8 cellular contexts compared by ENCODE assay signal in genomic region chr9:134135343-134136116, GRCh38. TPM values are rescaled to one million over a fixed set of nuclear protein-coding genes. Genes with fewer than 3 reads are reported as not detected.
DNase-seq lines count a peak whose midpoint lies in the region; ATAC-seq lines count a peak whose summit lies in the region.

Gene WDR5 (plus strand): TSS chr9:134136082. CDS start chr9:134139878, 3,796 bp downstream.

- H3K27ac Mint-ChIP-seq in activated naive CD4-positive, alpha-beta T cell treated with anti-CD3 and anti-CD28 coated beads, Interleukin-2, amount 50 U/mL, for 72 hours, result peak within 1 kb of the TSS; percentile 89 to 97

- peak; percentile 81 to 83 for ATAC-seq in activated naive CD4-positive, alpha-beta T cell treated with anti-CD3 and anti-CD28 coated beads, Interleukin-2, amount 50 U/mL, for 72 hours

- H3K4me3 ChIP-seq in HAP-1, result peak within 1 kb of the TSS; percentile 88

- H3K9me3 ChIP-seq in ES-I3 (ENCODE audit: control insufficient read depth, insufficient read depth, low read length) (no peaks in the 10 kb centered on the region), HAP-1 (no peaks in the 10 kb centered on the region)

- peaks cover 17 to 27% of the 10 kb centered on the region in 2 donors for H3K36me3 Mint-ChIP-seq in activated naive CD4-positive, alpha-beta T cell treated with anti-CD3 and anti-CD28 coated beads, Interleukin-2, amount 50 U/mL, for 72 hours

- DNase-seq in HAP-1 (ENCODE audit: low spot score in 2 of 2) (peak; percentile 82 to 94), MV-4-11 (lab: John Stamatoyannopoulos, UW) (peak; percentile 84), SKM-1 treated with dmso at 0.1 percent for 144 hours (lab: John Stamatoyannopoulos, UW; ENCODE audit: unreplicated experiment) (peak; percentile 85), glomerular endothelial cell (ENCODE audit: extremely low read depth, low read depth, low spot score) (peak; percentile 22), occipital lobe (lab: John Stamatoyannopoulos, UW) (peak; percentile 87), superior temporal gyrus (ENCODE audit: extremely low spot score) (peak; percentile 93)
- peak; percentile 88 to 90 for DNase-seq in activated naive CD4-positive, alpha-beta T cell treated with anti-CD3 and anti-CD28 coated beads, Interleukin-2, amount 50 U/mL, for 72 hours (ENCODE audit: low spot score in 2 of 2)

- no peaks in the 10 kb centered on the region for H3K27me3 ChIP-seq in HAP-1 (ENCODE audit: low read depth)

- peak within 1 kb of the TSS; percentile 94 for H3K9ac ChIP-seq in ES-I3 (ENCODE audit: low read depth, low read length)

- H3K36me3 ChIP-seq in ES-I3 (ENCODE audit: insufficient read depth, low read length) (peaks cover 10% of the 10 kb centered on the region), HAP-1 (replicated peaks) (peaks cover 12% of the 10 kb centered on the region)

- peaks cover 17% of the 10 kb centered on the region for H3K4me1 ChIP-seq in ES-I3 (ENCODE audit: insufficient read depth, low read length)
- H3K4me1 ChIP-seq in HAP-1, result peaks cover 17% of the 10 kb centered on the region

- in situ Hi-C loops in HAP-1 (cut with MboI; ENCODE audit: low sequenced_read_pairs), result no loop called here

- no peaks in the 10 kb centered on the region for H3K9me3 Mint-ChIP-seq in activated naive CD4-positive, alpha-beta T cell treated with anti-CD3 and anti-CD28 coated beads, Interleukin-2, amount 50 U/mL, for 72 hours

RNA-seq across cellular contexts. Expression of gene WDR5, which starts in this region (rescaled TPM):
- total RNA-seq in activated naive CD4-positive, alpha-beta T cell treated with anti-CD3 and anti-CD28 coated beads, Interleukin-2, amount 50 U/mL, for 72 hours, result 10 to 100 TPM; 29.7 to 43.7 TPM
- total RNA-seq in glomerular endothelial cell (22.6 and 23.9 TPM in 2 replicates), occipital lobe (26.4 TPM)

Comparison
In these comparisons a context has a peak if more than half of its experiments do, and no peak if none do; other contexts are left out.
1. Peak in every context shown above with its lines: DNase-seq, ATAC-seq and H3K4me3 ChIP-seq.
2. DNase-seq: peak in every context shown above with its lines; median percentile 93 in superior temporal gyrus; 89 in activated naive CD4-positive, alpha-beta T cell treated with anti-CD3 and anti-CD28 coated beads, Interleukin-2, amount 50 U/mL, for 72 hours; 88 in HAP-1; 87 in occipital lobe; 85 in SKM-1 treated with dmso at 0.1 percent for 144 hours; 84 in MV-4-11; 22 in glomerular endothelial cell.